18 cellular contexts compared by ENCODE assay signal in genomic region chr1:109598655-109599054, GRCh38. TPM values are rescaled to one million over a fixed set of nuclear protein-coding genes. Genes with fewer than 3 reads are reported as not detected.
DNase-seq lines count a peak whose midpoint lies in the region; TF ChIP-seq lines count a peak whose summit lies in the region.
"Had no signal": no experiment of that assay in that cellular context is flagged by ENCODE, and none has a peak within 500 bp of the region (broad histone marks: within the 10 kb centered on the region; RNA-seq: fewer than 3 reads in every experiment).

No MANE protein-coding gene starts in this region.

- H2BK12ac ChIP-seq in mesenchymal stem cell (ENCODE audit: low read length in 2 of 2) = no peak overlapping the region

- CTCF ChIA-PET in OCI-LY7 (lab: Charles Lee; ENCODE audit: unreplicated experiment) = no interaction called here

- H4K20me1 ChIP-seq in OCI-LY7 (ENCODE audit: insufficient read depth, low read length) = no peaks in the 10 kb centered on the region

- H3K9me2 ChIP-seq in OCI-LY7 (ENCODE audit: insufficient read depth, low read length) = no peaks in the 10 kb centered on the region

- BruUV-seq in OCI-LY7 (replicated peaks; lab: Mats Ljungman, UMichigan) = no TSS peak

- peak; percentile 23 for DNase-seq in NCI-H2227 (lab: John Stamatoyannopoulos, UW; ENCODE audit: unreplicated experiment)
- DNase-seq in NCI-H2227 treated with DMSO at 0.1 percent for 48 hours (lab: John Stamatoyannopoulos, UW) = no peak
- no peak for DNase-seq in OCI-LY7 (ENCODE audit: low spot score)
- DNase-seq in epithelial cell of proximal tubule (ENCODE audit: low read depth) = no peak
- DNase-seq in osteocyte (ENCODE audit: extremely low spot score, unreplicated experiment) = no peak
- no peak for DNase-seq in ACHN
- DNase-seq in mesenchymal stem cell = no peak
- DNase-seq in retina = no peak
- DNase-seq: 8988T; activated naive CD4-positive, alpha-beta T cell treated with anti-CD3 and anti-CD28 coated beads, Interleukin-2, amount 10 ng/mL, durations not matched to agents 7 days and 5 days; NCI-H146; NCI-H526; Right ventricle myocardium superior had no signal

- no peaks in the 10 kb centered on the region for H3K79me2 ChIP-seq in OCI-LY7 (ENCODE audit: insufficient read depth, low read depth, low read length)

- H3K27ac Mint-ChIP-seq in osteocyte (ENCODE audit: unreplicated experiment) = no peak overlapping the region
- H3K27ac Mint-ChIP-seq: activated naive CD4-positive, alpha-beta T cell treated with anti-CD3 and anti-CD28 coated beads, Interleukin-2, amount 10 ng/mL, durations not matched to agents 7 days and 5 days; natural killer cell treated with Interleukin-12 subunit alpha and Interleukin-12 subunit beta and Interleukin-15 and Interleukin-18, amount 100 ng/mL, for 72 hours had no signal

- H3K36me3 ChIP-seq in OCI-LY7 (ENCODE audit: insufficient read depth, low read length) (peaks cover 12% of the 10 kb centered on the region), mesenchymal stem cell (ENCODE audit: control insufficient read depth in 1 of 2, insufficient read depth in 2 of 2, low read depth in 1 of 2, low read length in 2 of 2) (peaks cover 0 to 86% of the 10 kb centered on the region in 2 experiments)

- H3K9me3 Mint-ChIP-seq in osteocyte (ENCODE audit: unreplicated experiment) = no peaks in the 10 kb centered on the region
- H3K9me3 Mint-ChIP-seq: activated naive CD4-positive, alpha-beta T cell treated with anti-CD3 and anti-CD28 coated beads, Interleukin-2, amount 10 ng/mL, durations not matched to agents 7 days and 5 days; central memory CD8-positive, alpha-beta T cell; natural killer cell treated with Interleukin-12 subunit alpha and Interleukin-12 subunit beta and Interleukin-15 and Interleukin-18, amount 100 ng/mL, for 72 hours had no signal

- no peak overlapping the region for H3K4me3 Mint-ChIP-seq in osteocyte (ENCODE audit: unreplicated experiment)
- H3K4me3 Mint-ChIP-seq: activated naive CD4-positive, alpha-beta T cell treated with anti-CD3 and anti-CD28 coated beads, Interleukin-2, amount 10 ng/mL, durations not matched to agents 7 days and 5 days; central memory CD8-positive, alpha-beta T cell; natural killer cell treated with Interleukin-12 subunit alpha and Interleukin-12 subunit beta and Interleukin-15 and Interleukin-18, amount 100 ng/mL, for 72 hours had no signal

- no peak overlapping the region for H2BK15ac ChIP-seq in mesenchymal stem cell (ENCODE audit: low read depth, poor library complexity, severe bottlenecking)

- H3K27me3 ChIP-seq in mesenchymal stem cell (ENCODE audit: control insufficient read depth in 1 of 2, insufficient read depth in 1 of 2, low read length in 2 of 2) = no peaks in the 10 kb centered on the region

- peak; percentile 54 for TF ChIP-seq CTCF in OCI-LY7 (conservative IDR thresholded peaks at IDR 0.05; ENCODE audit: low read length)
- peak; percentile 27 for TF ChIP-seq CTCF in epithelial cell of proximal tubule (conservative IDR thresholded peaks at IDR 0.05; ENCODE audit: low read depth, low read length)
- TF ChIP-seq CTCF in osteocyte (IDR thresholded peaks at IDR 0.05) = peak; percentile 13

- H3K27ac ChIP-seq in OCI-LY7 (ENCODE audit: low read depth, low read length, poor library complexity, severe bottlenecking) (no peak overlapping the region), mesenchymal stem cell (ENCODE audit: low read length, poor library complexity, severe bottlenecking) (no peak overlapping the region)
- H3K27ac ChIP-seq: epithelial cell of prostate had no signal

- H3K4me1 Mint-ChIP-seq in osteocyte (ENCODE audit: unreplicated experiment) = peaks cover 7% of the 10 kb centered on the region
- H3K4me1 Mint-ChIP-seq: central memory CD8-positive, alpha-beta T cell had no signal

- no peak overlapping the region for H3K4ac ChIP-seq in mesenchymal stem cell (ENCODE audit: low read depth in 1 of 2, low read length in 2 of 2)

- H3K9me3 ChIP-seq in OCI-LY7 (ENCODE audit: low read length) (no peaks in the 10 kb centered on the region), mesenchymal stem cell (ENCODE audit: control insufficient read depth, low read length) (no peaks in the 10 kb centered on the region)

- in situ Hi-C loops in ACHN (cut with HindIII; ENCODE audit: low pct_ligation_motif_present, low pct_unique_long_range_greater_than_20kb, low sequenced_read_pairs) = no loop called here

- H3K14ac ChIP-seq in mesenchymal stem cell (ENCODE audit: low read length in 2 of 2) = no peak overlapping the region

- H3K36me3 Mint-ChIP-seq in osteocyte (ENCODE audit: unreplicated experiment) = peaks cover 25% of the 10 kb centered on the region

- H4K91ac ChIP-seq in mesenchymal stem cell (ENCODE audit: low read length) = no peak overlapping the region

- H2AK5ac ChIP-seq in mesenchymal stem cell (ENCODE audit: low read length, severe bottlenecking) = no peak overlapping the region

- H3K79me1 ChIP-seq in mesenchymal stem cell (replicated peaks; ENCODE audit: low read length, poor library complexity, severe bottlenecking) = peaks cover 7% of the 10 kb centered on the region

- no peak overlapping the region for H4K8ac ChIP-seq in mesenchymal stem cell (ENCODE audit: low read length)

- H3K9ac ChIP-seq in mesenchymal stem cell (ENCODE audit: low read length) = no peak overlapping the region

- no peak overlapping the region for H2BK5ac ChIP-seq in mesenchymal stem cell (ENCODE audit: low read depth, low read length, poor library complexity, severe bottlenecking)

- no peak overlapping the region for H3K4me2 ChIP-seq in OCI-LY7 (ENCODE audit: low read length)
- no peak overlapping the region for H3K4me2 ChIP-seq in mesenchymal stem cell (ENCODE audit: low read length, poor library complexity, severe bottlenecking)

- intact Hi-C loops in OCI-LY7 (cut with micrococcal nuclease; ENCODE audit: unreplicated experiment) = no loop called here

- no peak overlapping the region for H2BK120ac ChIP-seq in mesenchymal stem cell (ENCODE audit: low read depth, low read length)

- H3K27me3 Mint-ChIP-seq in osteocyte (ENCODE audit: unreplicated experiment) = no peaks in the 10 kb centered on the region
- H3K27me3 Mint-ChIP-seq: activated naive CD4-positive, alpha-beta T cell treated with anti-CD3 and anti-CD28 coated beads, Interleukin-2, amount 10 ng/mL, durations not matched to agents 7 days and 5 days; central memory CD8-positive, alpha-beta T cell; natural killer cell treated with Interleukin-12 subunit alpha and Interleukin-12 subunit beta and Interleukin-15 and Interleukin-18, amount 100 ng/mL, for 72 hours had no signal

- H2AFZ ChIP-seq in OCI-LY7 (ENCODE audit: low read length) (no peak overlapping the region), mesenchymal stem cell (ENCODE audit: low read depth, low read length) (no peak overlapping the region)

- WGBS in mesenchymal stem cell = 93% methylated on average over 3 of the region's 5 CpGs

- H3K4me3 ChIP-seq in OCI-LY7 (ENCODE audit: low read depth, low read length, poor library complexity, severe bottlenecking) (no peak overlapping the region), epithelial cell of proximal tubule (ENCODE audit: low read depth, low read length) (no peak overlapping the region), mesenchymal stem cell (ENCODE audit: insufficient read depth in 1 of 2, low read depth in 1 of 2, low read length in 2 of 2) (no peak overlapping the region)

- H3K18ac ChIP-seq in mesenchymal stem cell (ENCODE audit: low read depth in 1 of 2, low read length in 2 of 2) = no peak overlapping the region

- POLR2A ChIA-PET in OCI-LY7 (lab: Charles Lee) = interaction anchor here (0.5 kb wide), 1 partner anchor 403 kb away, joined by 3 read pairs; no protein-coding TSS in a partner anchor

- no peaks in the 10 kb centered on the region for H3K4me1 ChIP-seq in OCI-LY7 (ENCODE audit: insufficient read depth, low read length, poor library complexity, severe bottlenecking)
- peaks cover 8% of the 10 kb centered on the region for H3K4me1 ChIP-seq in mesenchymal stem cell (ENCODE audit: control insufficient read depth, insufficient read depth, low read depth, low read length)

- no peak overlapping the region for H3K23ac ChIP-seq in mesenchymal stem cell (ENCODE audit: low read length in 2 of 2)

RNA-seq across cellular contexts. Expression of gene GNAT2, which starts 20.8 kb away (rescaled TPM):
- not detected in 2 replicates for total RNA-seq in OCI-LY7 (2014; rRNA removed; shearing (Covaris generic))
- 1.3 and 2.0 TPM in 2 replicates for total RNA-seq in OCI-LY7 (2022)
- total RNA-seq in epithelial cell of proximal tubule = 0.58 TPM in 1 of 2 replicates, not detected in the other
- not detected in 2 replicates for total RNA-seq in osteocyte
- 0.08 TPM for polyA plus RNA-seq in mesenchymal stem cell (2013, experiment 1 of 2)
- polyA plus RNA-seq in mesenchymal stem cell (2013, experiment 2 of 2) = 0.26 TPM
- total RNA-seq: lower leg skin, Right ventricle myocardium superior, skeletal muscle tissue had no signal

RNA-seq across cellular contexts. Expression of gene AMPD2, which starts 21.0 kb away (rescaled TPM):
- 51.8 and 62.7 TPM in 2 replicates for total RNA-seq in OCI-LY7 (2014; rRNA removed; shearing (Covaris generic))
- total RNA-seq in OCI-LY7 (2022) = 56.8 and 66.2 TPM in 2 replicates
- total RNA-seq in epithelial cell of proximal tubule = 63.8 and 110 TPM in 2 replicates
- total RNA-seq in osteocyte = 59.4 and 64.0 TPM in 2 replicates
- 61.6 TPM for polyA plus RNA-seq in mesenchymal stem cell (2013, experiment 1 of 2)
- polyA plus RNA-seq in mesenchymal stem cell (2013, experiment 2 of 2) = 55.5 TPM

RNA-seq across cellular contexts. Expression of gene GNAI3, which starts 50.2 kb away (rescaled TPM):
- 3.8 and 4.1 TPM in 2 replicates for total RNA-seq in OCI-LY7 (2014; rRNA removed; shearing (Covaris generic))
- total RNA-seq in OCI-LY7 (2022) (5.4 and 6.1 TPM in 2 replicates), epithelial cell of proximal tubule (12.7 and 14.1 TPM in 2 replicates), osteocyte (7.6 and 8.5 TPM in 2 replicates)
- 6.2 TPM for polyA plus RNA-seq in mesenchymal stem cell (2013, experiment 1 of 2)
- polyA plus RNA-seq in mesenchymal stem cell (2013, experiment 2 of 2) = 6.5 TPM

RNA-seq across cellular contexts. Expression of gene GSTM4, which starts 57.2 kb away (rescaled TPM):
- total RNA-seq in OCI-LY7 (2014; rRNA removed; shearing (Covaris generic)) = 3.4 and 6.0 TPM in 2 replicates
- total RNA-seq in OCI-LY7 (2022) (6.8 and 8.0 TPM in 2 replicates), epithelial cell of proximal tubule (2.1 and 10.7 TPM in 2 replicates), osteocyte (24.3 and 25.1 TPM in 2 replicates)
- polyA plus RNA-seq in mesenchymal stem cell (2013, experiment 1 of 2) = 32.2 TPM
- 30.4 TPM for polyA plus RNA-seq in mesenchymal stem cell (2013, experiment 2 of 2)

RNA-seq across cellular contexts. Expression of gene GPR61, which starts 59.0 kb away (rescaled TPM):
- total RNA-seq in OCI-LY7 (2014; rRNA removed; shearing (Covaris generic)) = not detected in 2 replicates
- total RNA-seq in OCI-LY7 (2022) (not detected in 2 replicates), epithelial cell of proximal tubule (not detected in 2 replicates), osteocyte (not detected in 2 replicates)
- not detected for polyA plus RNA-seq in mesenchymal stem cell (2013, experiment 1 of 2)
- not detected for polyA plus RNA-seq in mesenchymal stem cell (2013, experiment 2 of 2)
- total RNA-seq: natural killer cell treated with Interleukin-12 subunit alpha and Interleukin-12 subunit beta and Interleukin-15 and Interleukin-18, amount 100 ng/mL, for 72 hours had no signal
